ENCODE assay signal across 25 cellular contexts in genomic region chr9:38185647-38186371, GRCh38.
"Had no signal": no experiment of that assay in that cellular context is flagged by ENCODE, and none has a peak within 500 bp of the region (broad histone marks: within the 10 kb centered on the region; RNA-seq: fewer than 3 reads in every experiment).

No MANE protein-coding gene starts in this region.

- H3K4me3 Mint-ChIP-seq: activated CD8-positive, alpha-beta T cell treated with anti-CD3 and anti-CD28 coated beads for 36 hours; activated naive CD4-positive, alpha-beta T cell treated with anti-CD3 and anti-CD28 coated beads, Interleukin-2, amount 50 U/mL, for 24 hours; activated T-helper 1 cell treated with anti-CD3 and anti-CD28 coated beads, Interleukin-12 subunit alpha, Interleukin-12 subunit beta, Interleukin-2, Interleukin-4 antibody, amounts not matched to agents 30 ng/mL and 10 ng/mL and 1 ng/mL, durations not matched to agents 14 hours and 24 hours and 36 hours; T-helper 1 cell treated with Interleukin-12 subunit alpha and Interleukin-12 subunit beta and Interleukin-4 antibody, amounts not matched to agents 30 μg/mL and 1 μg/mL, for 36 hours had no signal

- H3K27ac ChIP-seq: brain microvascular endothelial cell, SJSA1 had no signal

- DNase-seq: activated CD4-positive, alpha-beta T cell treated with anti-CD3 and anti-CD28 coated beads for 4 hours; activated CD8-positive, alpha-beta memory T cell treated with anti-CD3 and anti-CD28 coated beads, Interleukin-2, amount 50 U/mL, for 4 hours; activated CD8-positive, alpha-beta T cell treated with anti-CD3 and anti-CD28 coated beads for 36 hours; activated effector memory CD4-positive, alpha-beta T cell treated with Interleukin-2 at 50 U/mL for 16 hours; activated naive CD4-positive, alpha-beta T cell; amniotic stem cell; brain microvascular endothelial cell; cerebellar nuclear complex; NCI-H1048; NCI-H1417 treated with DMSO at 0.1 percent for 48 hours; NCI-H1694; NCI-H2029 treated with DMSO at 0.1 percent for 48 hours; NCI-H226; NCI-H526; NCI-H82; SHP77; SW 1271 had no signal

- FAIRE-seq: colon, RCC 7860 had no signal

- H3K27ac Mint-ChIP-seq: activated CD8-positive, alpha-beta T cell treated with anti-CD3 and anti-CD28 coated beads for 36 hours; activated naive CD4-positive, alpha-beta T cell treated with anti-CD3 and anti-CD28 coated beads, Interleukin-2, amount 50 U/mL, for 24 hours; activated T-helper 1 cell treated with anti-CD3 and anti-CD28 coated beads, Interleukin-12 subunit alpha, Interleukin-12 subunit beta, Interleukin-2, Interleukin-4 antibody, amounts not matched to agents 30 ng/mL and 10 ng/mL and 1 ng/mL, durations not matched to agents 14 hours and 24 hours and 36 hours; T-helper 1 cell treated with Interleukin-12 subunit alpha and Interleukin-12 subunit beta and Interleukin-4 antibody, amounts not matched to agents 30 μg/mL and 1 μg/mL, for 36 hours had no signal

- H3K4me1 Mint-ChIP-seq: activated naive CD4-positive, alpha-beta T cell treated with anti-CD3 and anti-CD28 coated beads, Interleukin-2, amount 50 U/mL, for 24 hours had no signal

- H3K9me3 ChIP-seq: SJSA1 had no signal

- ATAC-seq: activated CD4-positive, CD25-positive, alpha-beta regulatory T cell treated with anti-CD3 and anti-CD28 coated beads, Interleukin-2, amount 50 U/mL, for 24 hours; activated CD8-positive, alpha-beta T cell treated with anti-CD3 and anti-CD28 coated beads for 36 hours; SK-N-SH treated with all-trans-retinoic acid at 6 μM for 48 hours had no signal

- H3K27me3 Mint-ChIP-seq: activated CD8-positive, alpha-beta T cell treated with anti-CD3 and anti-CD28 coated beads for 36 hours; activated naive CD4-positive, alpha-beta T cell treated with anti-CD3 and anti-CD28 coated beads, Interleukin-2, amount 50 U/mL, for 24 hours had no signal

- H3K27me3 ChIP-seq: SJSA1 had no signal

- H3K36me3 Mint-ChIP-seq: activated naive CD4-positive, alpha-beta T cell treated with anti-CD3 and anti-CD28 coated beads, Interleukin-2, amount 50 U/mL, for 24 hours had no signal

- H3K9me3 Mint-ChIP-seq: activated CD8-positive, alpha-beta T cell treated with anti-CD3 and anti-CD28 coated beads for 36 hours; activated naive CD4-positive, alpha-beta T cell treated with anti-CD3 and anti-CD28 coated beads, Interleukin-2, amount 50 U/mL, for 24 hours; activated T-helper 1 cell treated with anti-CD3 and anti-CD28 coated beads, Interleukin-12 subunit alpha, Interleukin-12 subunit beta, Interleukin-2, Interleukin-4 antibody, amounts not matched to agents 30 ng/mL and 10 ng/mL and 1 ng/mL, durations not matched to agents 14 hours and 24 hours and 36 hours; T-helper 1 cell treated with Interleukin-12 subunit alpha and Interleukin-12 subunit beta and Interleukin-4 antibody, amounts not matched to agents 30 μg/mL and 1 μg/mL, for 36 hours had no signal

- H3K36me3 ChIP-seq: brain microvascular endothelial cell, SJSA1 had no signal

- H3K4me1 ChIP-seq: SJSA1 had no signal

- H3K4me3 ChIP-seq: SJSA1 had no signal
